In the genomic region with DNA sequence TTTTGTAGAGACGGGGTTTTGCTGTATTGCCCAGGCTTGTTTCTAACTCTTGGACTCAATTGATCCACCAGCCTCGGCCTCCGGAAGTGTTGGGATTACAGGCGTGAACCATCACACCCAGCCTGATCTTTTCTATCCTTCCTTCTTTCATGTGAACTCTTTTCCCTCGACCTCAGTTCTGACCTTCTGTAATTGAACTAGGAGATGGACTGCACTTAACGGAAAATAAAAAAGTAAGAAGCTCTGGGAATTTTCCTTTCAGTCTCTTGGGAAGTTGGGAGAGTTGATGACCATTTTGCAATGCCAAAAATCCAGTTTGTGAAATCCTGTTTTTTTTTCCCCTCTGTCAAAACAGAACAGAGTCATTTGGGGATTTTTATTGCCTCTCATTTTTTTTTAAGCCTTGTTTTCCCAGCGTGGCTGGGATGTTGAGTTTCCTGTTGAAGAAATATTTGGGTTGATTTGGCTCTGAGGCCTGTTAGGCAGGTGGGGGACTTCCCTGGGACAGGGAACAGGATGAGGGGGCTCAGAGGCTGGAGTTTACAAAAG, we compare ENCODE assay signal across 13 cellular contexts. TPM values are rescaled to one million over a fixed set of nuclear protein-coding genes. Genes with fewer than 3 reads are reported as not detected.
A peak's percentile ranks its signal among the peaks of the same experiment; 100 is the strongest.
DNase-seq lines count a peak whose midpoint lies in the region; ATAC-seq and TF ChIP-seq lines count a peak whose summit lies in the region.
"Had no signal": no experiment of that assay in that cellular context is flagged by ENCODE, and none has a peak within 500 bp of the region (broad histone marks: within the 10 kb centered on the region; RNA-seq: fewer than 3 reads in every experiment).

No MANE protein-coding gene starts in this region.

- peak overlapping the region; percentile 65 for H3K9ac ChIP-seq in mesenchymal stem cell (ENCODE audit: low read length)

- H4K91ac ChIP-seq in mesenchymal stem cell (ENCODE audit: low read length), result no peak overlapping the region

- H2BK120ac ChIP-seq in mesenchymal stem cell (ENCODE audit: low read depth, low read length), result no peak overlapping the region

- H3K27me3 ChIP-seq in esophagus (ENCODE audit: control insufficient read depth in 1 of 2, insufficient read depth in 2 of 2, low read length in 2 of 2) (no peaks in the 10 kb centered on the region), mesenchymal stem cell (ENCODE audit: control insufficient read depth in 1 of 2, insufficient read depth in 1 of 2, low read length in 2 of 2) (no peaks in the 10 kb centered on the region)

- CTCF ChIA-PET in HEK293 (lab: Yijun Ruan, JAX), result interaction anchor here (0.7 to 1.0 kb wide), 2 partner anchors 15 to 359 kb away, joined by 3 read pairs; no protein-coding TSS in a partner anchor

- no peak overlapping the region for H3K4me3 Mint-ChIP-seq in stimulated activated naive B cell treated with anti-CD40 and anti-IgM and Interleukin-4, amounts not matched to agents 10 μg/mL and 1 μg/mL and 100 μg/mL, for 72 hours
- H3K4me3 Mint-ChIP-seq: B cell, IgD-negative memory B cell had no signal

- ATAC-seq in stimulated activated naive B cell treated with anti-CD40 and anti-IgM and Interleukin-4, amounts not matched to agents 10 μg/mL and 1 μg/mL and 100 μg/mL, for 72 hours (replicated peaks), result no peak

- H3K18ac ChIP-seq in mesenchymal stem cell (ENCODE audit: low read depth in 1 of 2, low read length in 2 of 2), result no peak overlapping the region

- H3K23ac ChIP-seq in mesenchymal stem cell (ENCODE audit: low read length in 2 of 2), result no peak overlapping the region

- intact Hi-C loops in posterior vena cava (cut with DNase I), result no loop called here

- H2BK5ac ChIP-seq in mesenchymal stem cell (ENCODE audit: low read depth, low read length, poor library complexity, severe bottlenecking), result no peak overlapping the region

- H3K9me3 ChIP-seq in HEK293 (ENCODE audit: control insufficient read depth, insufficient read depth, low read depth, low read length) (no peaks in the 10 kb centered on the region), esophagus (ENCODE audit: control insufficient read depth in 2 of 2, insufficient read depth in 1 of 2, low read depth in 1 of 2, low read length in 1 of 2) (peaks cover 0 to 3% of the 10 kb centered on the region in 2 donors), mesenchymal stem cell (ENCODE audit: control insufficient read depth, low read length) (peaks cover 8% of the 10 kb centered on the region)

- no peaks in the 10 kb centered on the region for H3K36me3 ChIP-seq in HEK293 (ENCODE audit: control insufficient read depth in 2 of 2, insufficient read depth in 1 of 2, low read length in 2 of 2)
- no peaks in the 10 kb centered on the region for H3K36me3 ChIP-seq in esophagus (ENCODE audit: control insufficient read depth in 2 of 2, insufficient read depth in 2 of 2, low read length in 1 of 2)
- H3K36me3 ChIP-seq in mesenchymal stem cell (ENCODE audit: control insufficient read depth in 1 of 2, insufficient read depth in 2 of 2, low read depth in 1 of 2, low read length in 2 of 2), result no peaks in the 10 kb centered on the region

- peaks cover 11 to 20% of the 10 kb centered on the region in 2 donors for H3K4me1 Mint-ChIP-seq in stimulated activated naive B cell treated with anti-CD40 and anti-IgM and Interleukin-4, amounts not matched to agents 10 μg/mL and 1 μg/mL and 100 μg/mL, for 72 hours

- H3K4me1 ChIP-seq in HEK293 (ENCODE audit: control insufficient read depth, insufficient read depth, low read length) (0 out of 2 replicates have a peak, but pooled peaks cover 5% of the 10 kb centered on the region), esophagus (ENCODE audit: control insufficient read depth in 2 of 2, insufficient read depth in 2 of 2, low read length in 1 of 2) (no peaks in the 10 kb centered on the region), mesenchymal stem cell (ENCODE audit: control insufficient read depth, insufficient read depth, low read depth, low read length) (peaks cover 10% of the 10 kb centered on the region)

- no peak overlapping the region for H3K14ac ChIP-seq in mesenchymal stem cell (ENCODE audit: low read length in 2 of 2)

- POLR2A ChIA-PET in HEK293 (lab: Yijun Ruan, JAX), result no interaction called here

- no peak overlapping the region for H3K4ac ChIP-seq in mesenchymal stem cell (ENCODE audit: low read depth in 1 of 2, low read length in 2 of 2)

- peaks cover 17% of the 10 kb centered on the region in 2 donors for H3K9me3 Mint-ChIP-seq in stimulated activated naive B cell treated with anti-CD40 and anti-IgM and Interleukin-4, amounts not matched to agents 10 μg/mL and 1 μg/mL and 100 μg/mL, for 72 hours

- H3K36me3 Mint-ChIP-seq in stimulated activated naive B cell treated with anti-CD40 and anti-IgM and Interleukin-4, amounts not matched to agents 10 μg/mL and 1 μg/mL and 100 μg/mL, for 72 hours, result peaks cover 9 to 24% of the 10 kb centered on the region in 2 donors

- peak overlapping the region; percentile 63 for H2BK15ac ChIP-seq in mesenchymal stem cell (ENCODE audit: low read depth, poor library complexity, severe bottlenecking)

- peak overlapping the region; percentile 64 for H4K8ac ChIP-seq in mesenchymal stem cell (ENCODE audit: low read length)

- no peaks in the 10 kb centered on the region for H3K79me1 ChIP-seq in mesenchymal stem cell (replicated peaks; ENCODE audit: low read length, poor library complexity, severe bottlenecking)

- no peak overlapping the region for H3K4me3 ChIP-seq in HEK293 (ENCODE audit: low read depth, low read length)
- H3K4me3 ChIP-seq in esophagus (ENCODE audit: low read depth in 1 of 2, low read length in 2 of 2), result no peak overlapping the region
- H3K4me3 ChIP-seq in mesenchymal stem cell (ENCODE audit: insufficient read depth in 1 of 2, low read depth in 1 of 2, low read length in 2 of 2), result no peak overlapping the region

- DNase-seq in mesenchymal stem cell, result peak; percentile 82
- DNase-seq in stimulated activated naive B cell treated with anti-CD40 and anti-IgM and Interleukin-4, amounts not matched to agents 10 μg/mL and 1 μg/mL and 100 μg/mL, for 72 hours, result no peak
- no peak for DNase-seq in NCI-H1417 (lab: John Stamatoyannopoulos, UW)
- DNase-seq in posterior vena cava (ENCODE audit: low spot score), result no peak
- DNase-seq in HPDE6-E6E7 (ENCODE audit: extremely low spot score), result no peak
- DNase-seq in NCI-H524 treated with DMSO at 0.1 percent for 48 hours (lab: John Stamatoyannopoulos, UW), result no peak
- DNase-seq: islet precursor cell, NCI-H187, small intestine had no signal

- H3K27me3 Mint-ChIP-seq in stimulated activated naive B cell treated with anti-CD40 and anti-IgM and Interleukin-4, amounts not matched to agents 10 μg/mL and 1 μg/mL and 100 μg/mL, for 72 hours, result no peaks in the 10 kb centered on the region
- H3K27me3 Mint-ChIP-seq: B cell had no signal

- no peak overlapping the region for H2AK5ac ChIP-seq in mesenchymal stem cell (ENCODE audit: low read length, severe bottlenecking)

- H3K4me2 ChIP-seq in mesenchymal stem cell (ENCODE audit: low read length, poor library complexity, severe bottlenecking), result no peak overlapping the region

- H3K27ac Mint-ChIP-seq in stimulated activated naive B cell treated with anti-CD40 and anti-IgM and Interleukin-4, amounts not matched to agents 10 μg/mL and 1 μg/mL and 100 μg/mL, for 72 hours, result peak overlapping the region; percentile 38
- H3K27ac Mint-ChIP-seq: B cell had no signal

- H2AFZ ChIP-seq in mesenchymal stem cell (ENCODE audit: low read depth, low read length), result no peak overlapping the region

- H2BK12ac ChIP-seq in mesenchymal stem cell (ENCODE audit: low read length in 2 of 2), result no peak overlapping the region

- 27 to 43% methylated on average over 7 of the region's 7 CpGs for WGBS in esophagus, 2 donors
- 52% methylated on average over 5 of the region's 7 CpGs for WGBS in mesenchymal stem cell

- TF ChIP-seq CTCF in HEK293 (tag by site-specific recombination; IDR thresholded peaks at IDR 0.05), result no peak

- H3K27ac ChIP-seq in HEK293 (ENCODE audit: extremely low read depth, low read depth, low read length) (no peak overlapping the region), esophagus (ENCODE audit: low read depth in 2 of 2, low read length in 1 of 2) (peak overlapping the region; percentile 40 to 59), mesenchymal stem cell (ENCODE audit: low read length, poor library complexity, severe bottlenecking) (no peak overlapping the region)

TF ChIP-seq in HEK293, 187 proteins besides CTCF, POLR2A, EP300 and RAD21:
- TF ChIP-seq MZF1 (tag by site-specific recombination; IDR thresholded peaks at IDR 0.05; ENCODE audit: borderline replicate concordance) (0 out of 2 replicates have a peak, but pooled peaks have one; percentile 43), BCL11B (tag by site-specific recombination; IDR thresholded peaks at IDR 0.05; ENCODE audit: low read depth) (no peak), ZNF140 (tag by site-specific recombination; IDR thresholded peaks at IDR 0.05) (no peak)
- TF ChIP-seq, protein P1, sequence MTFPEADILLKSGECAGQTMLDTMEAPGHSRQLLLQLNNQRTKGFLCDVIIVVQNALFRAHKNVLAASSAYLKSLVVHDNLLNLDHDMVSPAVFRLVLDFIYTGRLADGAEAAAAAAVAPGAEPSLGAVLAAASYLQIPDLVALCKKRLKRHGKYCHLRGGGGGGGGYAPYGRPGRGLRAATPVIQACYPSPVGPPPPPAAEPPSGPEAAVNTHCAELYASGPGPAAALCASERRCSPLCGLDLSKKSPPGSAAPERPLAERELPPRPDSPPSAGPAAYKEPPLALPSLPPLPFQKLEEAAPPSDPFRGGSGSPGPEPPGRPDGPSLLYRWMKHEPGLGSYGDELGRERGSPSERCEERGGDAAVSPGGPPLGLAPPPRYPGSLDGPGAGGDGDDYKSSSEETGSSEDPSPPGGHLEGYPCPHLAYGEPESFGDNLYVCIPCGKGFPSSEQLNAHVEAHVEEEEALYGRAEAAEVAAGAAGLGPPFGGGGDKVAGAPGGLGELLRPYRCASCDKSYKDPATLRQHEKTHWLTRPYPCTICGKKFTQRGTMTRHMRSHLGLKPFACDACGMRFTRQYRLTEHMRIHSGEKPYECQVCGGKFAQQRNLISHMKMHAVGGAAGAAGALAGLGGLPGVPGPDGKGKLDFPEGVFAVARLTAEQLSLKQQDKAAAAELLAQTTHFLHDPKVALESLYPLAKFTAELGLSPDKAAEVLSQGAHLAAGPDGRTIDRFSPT (tag by site-specific recombination; IDR thresholded peaks at IDR 0.05), result no peak

RNA-seq across cellular contexts. Expression of gene CYB5R3, which starts 26.9 kb away (rescaled TPM):
- 100 to 1,000 TPM in 1 of 2 donors, 10 to 100 TPM in 1; 52.7 to 112 TPM for polyA plus RNA-seq in esophagus
- 390 TPM for polyA plus RNA-seq in mesenchymal stem cell (2013, experiment 1 of 2)
- 388 TPM for polyA plus RNA-seq in mesenchymal stem cell (2013, experiment 2 of 2)
- total RNA-seq in posterior vena cava, result 100 to 1,000 TPM; 443 to 468 TPM

RNA-seq across cellular contexts. Expression of gene ATP5MGL, which starts 35.7 kb away (rescaled TPM):
- polyA plus RNA-seq in esophagus, result under 1 TPM in 1 of 2 donors, not detected in 1; 0.31 TPM
- not detected for polyA plus RNA-seq in mesenchymal stem cell (2013, experiment 1 of 2)
- polyA plus RNA-seq in mesenchymal stem cell (2013, experiment 2 of 2), result not detected
- 1 to 10 TPM in 1 of 2 donors, under 1 TPM in 1; 0.56 to 2.0 TPM for total RNA-seq in posterior vena cava

RNA-seq across cellular contexts. Expression of gene A4GALT, which starts 44.5 kb away (rescaled TPM):
- 10 to 100 TPM; 19.3 to 50.3 TPM for polyA plus RNA-seq in esophagus
- 10.1 TPM for polyA plus RNA-seq in mesenchymal stem cell (2013, experiment 1 of 2)
- polyA plus RNA-seq in mesenchymal stem cell (2013, experiment 2 of 2), result 9.6 TPM
- total RNA-seq in posterior vena cava, result 10 to 100 TPM; 42.2 to 59.8 TPM
- polyA plus RNA-seq: IgD-negative memory B cell had no signal

Comparison
In these comparisons a context has a peak if more than half of its experiments do, and no peak if none do; other contexts are left out.
1. H3K27ac ChIP-seq: peak in esophagus (2 of 2); none in HEK293 (single experiment) and mesenchymal stem cell (single experiment).